Comparison of ENCODE assay signal across 10 cellular contexts in genomic region chr4:25320374-25321172, GRCh38. TPM values are rescaled to one million over a fixed set of nuclear protein-coding genes. Genes with fewer than 3 reads are reported as not detected.
DNase-seq lines count a peak whose midpoint lies in the region; ATAC-seq and TF ChIP-seq lines count a peak whose summit lies in the region.
"Had no signal": no experiment of that assay in that cellular context is flagged by ENCODE, and none has a peak within 500 bp of the region (broad histone marks: within the 10 kb centered on the region; RNA-seq: fewer than 3 reads in every experiment).

No MANE protein-coding gene starts in this region.

- peaks cover 0 to 2% (median 0%) of the 10 kb centered on the region in 7 donors for H3K9me3 Mint-ChIP-seq in CD14-positive monocyte

- H3K4me3 ChIP-seq in HFF-Myc (replicated peaks; ENCODE audit: low read depth, low read length) = no peak overlapping the region
- no peak overlapping the region for H3K4me3 ChIP-seq in fibroblast of villous mesenchyme (ENCODE audit: low read depth, low read length)

- H3K27me3 Mint-ChIP-seq in CD14-positive monocyte (ENCODE audit: low read depth in 3 of 3) = peaks cover 0 to 1% (median 0%) of the 10 kb centered on the region in 3 donors
- H3K27me3 Mint-ChIP-seq: progenitor cell of endocrine pancreas had no signal

- H3K27ac Mint-ChIP-seq in CD14-positive monocyte = peak overlapping the region; percentile 32 to 93 (median 80)
- H3K27ac Mint-ChIP-seq: progenitor cell of endocrine pancreas had no signal

- peak overlapping the region in 1 of 2 donors; percentile 19 for H3K4me3 Mint-ChIP-seq in CD14-positive monocyte

- no peak for TF ChIP-seq CTCF in CD14-positive monocyte (IDR thresholded peaks at IDR 0.05)
- TF ChIP-seq CTCF in HFF-Myc (IDR thresholded peaks at IDR 0.05; ENCODE audit: low read depth, low read length, missing control alignments) = no peak
- no peak for TF ChIP-seq CTCF in fibroblast of villous mesenchyme (IDR thresholded peaks at IDR 0.05; ENCODE audit: insufficient read depth, low read depth, low read length)

- intact Hi-C loops in CD14-positive monocyte (cut with micrococcal nuclease) = no loop called here

- H3K36me3 Mint-ChIP-seq in CD14-positive monocyte = peaks cover 34 to 56% of the 10 kb centered on the region in 2 donors

- ATAC-seq in HG03108 (IDR thresholded peaks at IDR 0.05; ENCODE audit: unreplicated experiment) = no peak
- no peak for ATAC-seq in GM19324 (IDR thresholded peaks at IDR 0.05; ENCODE audit: low FRiP score, unreplicated experiment)

- H3K4me1 Mint-ChIP-seq in CD14-positive monocyte = peaks cover 16% of the 10 kb centered on the region

- DNase-seq in CD14-positive monocyte (ENCODE audit: low spot score) (no peak), HFF-Myc (ENCODE audit: extremely low read depth, low read depth) (peak; percentile 35), SKM-1 treated with dmso at 0.1 percent for 144 hours (lab: John Stamatoyannopoulos, UW; ENCODE audit: unreplicated experiment) (peak; percentile 87), fibroblast of villous mesenchyme (ENCODE audit: low read depth) (peak; percentile 77), LoVo (ENCODE audit: low spot score) (no peak)
- DNase-seq in activated effector memory CD4-positive, alpha-beta T cell treated with anti-CD3 and anti-CD28 coated beads, Interleukin-2, amount 50 U/mL, for 16 hours = no peak
- DNase-seq: hippocampal formation had no signal

RNA-seq across cellular contexts. Expression of gene ZCCHC4, which starts 8.0 kb away (rescaled TPM):
- polyA plus RNA-seq in CD14-positive monocyte = 1 to 10 TPM; 1.6 to 3.4 TPM
- 11.0 and 15.1 TPM in 2 replicates for total RNA-seq in fibroblast of villous mesenchyme

RNA-seq across cellular contexts. Expression of gene ANAPC4, which starts 56.5 kb away (rescaled TPM):
- polyA plus RNA-seq in CD14-positive monocyte = 10 to 100 TPM; 12.7 to 15.1 TPM
- 25.4 and 27.6 TPM in 2 replicates for total RNA-seq in fibroblast of villous mesenchyme

Comparison
In these comparisons a context has a peak if more than half of its experiments do, and no peak if none do; other contexts are left out.
1. DNase-seq: peak in HFF-Myc (single experiment), SKM-1 treated with dmso at 0.1 percent for 144 hours (single experiment) and fibroblast of villous mesenchyme (single experiment); none in CD14-positive monocyte (single experiment), LoVo (single experiment) and activated effector memory CD4-positive, alpha-beta T cell treated with anti-CD3 and anti-CD28 coated beads, Interleukin-2, amount 50 U/mL, for 16 hours (single experiment).